Comparison of ENCODE assay signal across 9 cellular contexts in the genomic region with DNA sequence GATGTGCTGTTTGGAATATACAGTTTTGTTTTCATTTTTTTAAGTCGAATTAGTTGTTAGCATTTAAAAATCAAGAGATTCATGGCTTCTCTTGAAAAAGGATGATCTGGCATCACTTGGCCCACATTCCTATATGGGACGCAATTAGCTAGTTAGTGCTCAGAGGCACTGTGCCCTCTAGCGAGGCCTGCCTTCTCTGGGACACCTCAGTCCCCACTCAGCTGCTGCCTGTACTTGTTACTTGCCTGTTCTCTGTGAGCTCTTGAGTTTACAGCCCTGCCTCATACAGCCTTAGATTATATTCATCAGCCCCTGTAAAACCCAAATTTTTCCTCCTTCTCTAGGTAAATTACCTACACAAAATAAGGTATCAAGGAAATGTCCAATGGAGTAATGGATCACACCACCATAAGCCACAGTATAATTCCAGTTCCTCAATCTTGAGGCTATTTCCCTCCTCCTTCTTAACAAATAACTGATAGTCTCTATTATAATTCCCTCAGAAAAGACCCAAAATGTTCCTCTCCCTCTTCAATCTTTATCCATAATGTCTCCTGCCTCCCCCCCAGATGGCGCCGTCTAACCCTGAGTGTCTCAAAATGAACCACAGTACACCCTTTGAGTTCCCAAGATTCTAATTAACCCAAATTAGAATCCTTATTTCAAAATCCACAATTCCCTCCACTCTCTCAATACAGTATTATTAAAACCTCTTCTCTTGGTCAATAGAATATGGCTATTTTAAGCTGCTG. TPM values are rescaled to one million over a fixed set of nuclear protein-coding genes. Genes with fewer than 3 reads are reported as not detected.
DNase-seq lines count a peak whose midpoint lies in the region; ATAC-seq, FAIRE-seq and TF ChIP-seq lines count a peak whose summit lies in the region.
"Had no signal": no experiment of that assay in that cellular context is flagged by ENCODE, and none has a peak within 500 bp of the region (broad histone marks: within the 10 kb centered on the region; RNA-seq: fewer than 3 reads in every experiment).

No MANE protein-coding gene starts in this region.

- ATAC-seq in HG02938 (IDR thresholded peaks at IDR 0.05; ENCODE audit: unreplicated experiment): no peak
- no peak for ATAC-seq in psoas muscle
- no peak for ATAC-seq in HG03135 (IDR thresholded peaks at IDR 0.05; ENCODE audit: unreplicated experiment)

- H3K79me1 ChIP-seq in H1 (ENCODE audit: low read depth, low read length): no peaks in the 10 kb centered on the region

- intact Hi-C loops in CD4-positive, alpha-beta memory T cell (cut with micrococcal nuclease): loop anchor here (1.0 kb wide), 1 partner anchor 247 kb away; no protein-coding TSS in a partner anchor
- intact Hi-C loops in psoas muscle (cut with DNase I): no loop called here

- peak overlapping the region in 1 of 8 donors; percentile 0 for H3K4me3 Mint-ChIP-seq in CD4-positive, alpha-beta memory T cell

- TF ChIP-seq EP300 in H1 (IDR thresholded peaks at IDR 0.05; ENCODE audit: borderline replicate concordance in 1 of 2, low read depth in 2 of 2, low read length in 2 of 2): no peak

- no peak overlapping the region for H3K23ac ChIP-seq in H1 (ENCODE audit: insufficient read length)

- H2BK12ac ChIP-seq in H1 (ENCODE audit: low read depth, low read length): no peak overlapping the region

- 80% methylated on average over 5 of the region's 5 CpGs; no CpG with 5 or more reads in 1 of the 2 experiments for WGBS in H1 (ENCODE audit: extremely low coverage in 1 of 2, insufficient coverage in 1 of 2, insufficient read length in 1 of 2, insufficient replicate concordance in 2 of 2, low coverage in 1 of 2, low lambda C conversion rate in 2 of 2, missing lambda C conversion rate in 1 of 2), 2 experiments
- WGBS in psoas muscle, 3 donors: 84 to 93% (median 90%) methylated on average over 5 of the region's 5 CpGs

- POLR2A ChIA-PET in CD4-positive, alpha-beta memory T cell (lab: Charles Lee; ENCODE audit: partially characterized antibody): interaction anchor here (0.5 to 7.4 kb wide), 4 partner anchors 31 to 259 kb away, joined by 3 to 44 read pairs (median 3); a partner anchor contains a TSS
- POLR2A ChIA-PET in H1 (lab: Charles Lee; ENCODE audit: partially characterized antibody): no interaction called here

- H3K14ac ChIP-seq in H1 (ENCODE audit: insufficient read length): no peak overlapping the region

- H3K27me3 Mint-ChIP-seq in CD4-positive, alpha-beta memory T cell: no peaks in the 10 kb centered on the region

- peak overlapping the region in 2 of 7 donors; percentile 4 to 14 for H3K27ac Mint-ChIP-seq in CD4-positive, alpha-beta memory T cell

- no peaks in the 10 kb centered on the region for H3K9me3 ChIP-seq in CD4-positive, alpha-beta memory T cell (ENCODE audit: control insufficient read depth in 1 of 2, low read length in 2 of 2)
- no peaks in the 10 kb centered on the region for H3K9me3 ChIP-seq in H1 (ENCODE audit: insufficient read depth in 2 of 2, low read depth in 1 of 2, low read length in 1 of 2)
- no peaks in the 10 kb centered on the region for H3K9me3 ChIP-seq in psoas muscle

- H3K4me3 ChIP-seq in CD4-positive, alpha-beta memory T cell (ENCODE audit: low read length in 2 of 2): no peak overlapping the region
- H3K4me3 ChIP-seq in H1 (ENCODE audit: extremely low read depth in 1 of 4, insufficient read depth in 2 of 4, low read depth in 3 of 4, low read length in 4 of 4): no peak overlapping the region
- H3K4me3 ChIP-seq in psoas muscle: no peak overlapping the region
- H3K4me3 ChIP-seq: lung had no signal

- peaks cover 3% of the 10 kb centered on the region for H3K36me3 ChIP-seq in CD4-positive, alpha-beta memory T cell (ENCODE audit: insufficient read depth, low read length)
- H3K36me3 ChIP-seq in H1 (ENCODE audit: control insufficient read depth in 2 of 4, insufficient read depth in 4 of 4, low read length in 3 of 4) (peaks cover 0 to 5% (median 0%) of the 10 kb centered on the region in 4 experiments; a peak in 3 of 8 replicates), psoas muscle (ENCODE audit: insufficient read depth in 1 of 2, low read depth in 1 of 2) (peaks cover 0 to 20% of the 10 kb centered on the region in 2 donors)

- H3K18ac ChIP-seq in H1 (ENCODE audit: extremely low read depth, low read length): no peak overlapping the region

- H2BK20ac ChIP-seq in H1 (ENCODE audit: low read length): no peak overlapping the region

- peaks cover 22 to 34% of the 10 kb centered on the region in 2 donors for H3K36me3 Mint-ChIP-seq in CD4-positive, alpha-beta memory T cell

- H3K9me3 Mint-ChIP-seq in CD4-positive, alpha-beta memory T cell: no peaks in the 10 kb centered on the region

- H3K4me2 ChIP-seq in H1 (ENCODE audit: insufficient read depth in 1 of 2, low read depth in 2 of 2, low read length in 2 of 2): no peak overlapping the region

- TF ChIP-seq CTCF in H1 (IDR thresholded peaks at IDR 0.05; ENCODE audit: control extremely low read depth in 1 of 3, insufficient read depth in 1 of 3, low read depth in 1 of 3, low read length in 3 of 3) (peak; percentile 3 to 40 (median 38); a peak in 3 of 4 replicates), psoas muscle (IDR thresholded peaks at IDR 0.05) (no peak)

- H4K8ac ChIP-seq in H1 (ENCODE audit: extremely low read depth, insufficient read depth, low read length): no peak overlapping the region

- no peak overlapping the region for H4K5ac ChIP-seq in H1 (ENCODE audit: insufficient read length, low read depth, low read length)

- H3K27ac ChIP-seq in CD4-positive, alpha-beta memory T cell (ENCODE audit: low read depth, low read length): no peak overlapping the region
- H3K27ac ChIP-seq in H1 (ENCODE audit: low read depth, low read length) (0 out of 2 replicates have a peak overlapping the region, but pooled peaks have one; percentile 7), psoas muscle (no peak overlapping the region)

- DNase-seq in CD4-positive, alpha-beta memory T cell: peak in 4 of 5 donors; percentile 13 to 44 (median 34)
- DNase-seq in HK-2 (ENCODE audit: unreplicated experiment): peak; percentile 17
- DNase-seq in T-helper 1 cell: peak; percentile 5 to 30 (median 19)
- no peak for DNase-seq in H1 (ENCODE audit: low read depth in 1 of 2, low spot score in 2 of 2)
- DNase-seq in stimulated activated CD4-positive, alpha-beta T cell treated with anti-CD3 and anti-CD28 coated beads, Interleukin-12 subunit alpha, Interleukin-12 subunit beta, amount 100 ng/mL, for 4 hours: peak; percentile 12
- DNase-seq in psoas muscle: no peak

- no peaks in the 10 kb centered on the region for H3K27me3 ChIP-seq in CD4-positive, alpha-beta memory T cell (ENCODE audit: insufficient read depth, low read length)
- H3K27me3 ChIP-seq in H1 (replicated peaks in 1 of 4; ENCODE audit: control insufficient read depth in 3 of 4, extremely low read depth in 1 of 4, insufficient read depth in 3 of 4, low read length in 3 of 4) (peaks cover 0 to 2% (median 0%) of the 10 kb centered on the region in 4 experiments; a peak in 2 of 7 replicates), psoas muscle (ENCODE audit: insufficient read depth in 3 of 3, low read length in 2 of 3) (no peaks in the 10 kb centered on the region)

- no peak overlapping the region for H2BK120ac ChIP-seq in H1 (replicated peaks; ENCODE audit: low read depth, low read length)

- H2BK15ac ChIP-seq in H1 (ENCODE audit: low read length): no peak overlapping the region

- H3K4me1 ChIP-seq in CD4-positive, alpha-beta memory T cell (ENCODE audit: insufficient read depth, low read length): peaks cover 37% of the 10 kb centered on the region
- H3K4me1 ChIP-seq in H1 (replicated peaks in 1 of 4; ENCODE audit: control insufficient read depth in 3 of 4, insufficient read depth in 4 of 4, low read length in 3 of 4) (peaks cover 0 to 7% (median 4%) of the 10 kb centered on the region in 4 experiments; a peak in 3 of 7 replicates), psoas muscle (peaks cover 3% of the 10 kb centered on the region)

- H3K4ac ChIP-seq in H1 (replicated peaks; ENCODE audit: insufficient read length, low read depth, low read length): no peak overlapping the region

- TF ChIP-seq POLR2A in H1 (IDR thresholded peaks at IDR 0.05; ENCODE audit: control extremely low read depth in 1 of 2, low read depth in 2 of 2, low read length in 2 of 2): no peak

- FAIRE-seq in H1 (lab: Jason Lieb, UNC): no peak

- peaks cover 40 to 58% (median 46%) of the 10 kb centered on the region in 4 donors for H3K4me1 Mint-ChIP-seq in CD4-positive, alpha-beta memory T cell

- H3K79me2 ChIP-seq in H1 (ENCODE audit: control insufficient read depth in 1 of 2, insufficient read depth in 2 of 2, low read length in 2 of 2): no peaks in the 10 kb centered on the region

- CTCF ChIA-PET in CD4-positive, alpha-beta memory T cell (lab: Charles Lee; ENCODE audit: partially characterized antibody): interaction anchor here (0.6 to 5.8 kb wide), 28 partner anchors 9 to 279 kb away, joined by 3 to 43 read pairs (median 4); a partner anchor contains a TSS
- CTCF ChIA-PET in H1 (lab: Charles Lee; ENCODE audit: partially characterized antibody): interaction anchor here (0.6 to 7.4 kb wide), 28 partner anchors 8 to 283 kb away, joined by 3 to 81 read pairs (median 3); a partner anchor contains a TSS

- H2AK5ac ChIP-seq in H1 (ENCODE audit: low read depth, low read length): no peak overlapping the region

- H2BK5ac ChIP-seq in H1 (ENCODE audit: low read depth, low read length): no peak overlapping the region

- H3K56ac ChIP-seq in H1 (replicated peaks; ENCODE audit: insufficient read length, low read depth, low read length): no peak overlapping the region

- no peak overlapping the region for H2AFZ ChIP-seq in H1 (ENCODE audit: low read length)

- no peak overlapping the region for H3K9ac ChIP-seq in H1 (replicated peaks in 1 of 4; ENCODE audit: extremely low read depth in 1 of 4, low read depth in 3 of 4, low read length in 3 of 4)

- H3K23me2 ChIP-seq in H1 (ENCODE audit: low read depth, low read length): peaks cover 8% of the 10 kb centered on the region

- TF ChIP-seq RAD21 in H1 (IDR thresholded peaks at IDR 0.05 in 1 of 2, conservative IDR thresholded peaks at IDR 0.05 in 1 of 2; ENCODE audit: low read depth in 2 of 2, low read length in 2 of 2): peak; percentile 66 to 74

- H4K20me1 ChIP-seq in H1 (replicated peaks in 1 of 2; ENCODE audit: control insufficient read depth in 1 of 2, insufficient read depth in 2 of 2, low read length in 2 of 2): no peaks in the 10 kb centered on the region

- no peak overlapping the region for H4K91ac ChIP-seq in H1 (replicated peaks; ENCODE audit: insufficient read length, low read length)

RNA-seq across cellular contexts. Expression of a gene that starts 2.7 kb away (rescaled TPM):
- total RNA-seq in CD4-positive, alpha-beta memory T cell: 10 to 100 TPM; 18.5 to 20.0 TPM
- 10 to 100 TPM; 13.7 to 20.5 TPM for polyA plus RNA-seq in CD4-positive, alpha-beta memory T cell
- total RNA-seq in H1 (2021; fragmentation: NEBNext Ultra II Directional; extraction: Animal tissue kit (Norgen Biotek cat#: 25700)): 9.2 and 10.4 TPM in 2 replicates
- 4.1 and 5.0 TPM in 2 replicates for polyA plus RNA-seq in H1 (2011; rRNA removed)
- polyA plus RNA-seq in H1 (2011; cell fraction: cytosol; rRNA removed): 4.0 TPM
- 5.5 TPM for polyA plus RNA-seq in H1 (2011; cell fraction: nucleus; rRNA removed)
- 4.1 to 6.8 TPM (median 5.6 TPM) in 4 replicates for polyA plus RNA-seq in H1 (2012, experiment 1 of 2)
- 0.63 TPM for polyA plus RNA-seq in H1 (2012, experiment 2 of 2)
- polyA plus RNA-seq in H1 (2013, experiment 1 of 2): 6.4 TPM
- 6.7 TPM for polyA plus RNA-seq in H1 (2013, experiment 2 of 2)
- polyA minus RNA-seq in H1 (2011; rRNA and poly(A)+ RNA removed): 28.7 and 35.5 TPM in 2 replicates
- polyA minus RNA-seq in H1 (2011; cell fraction: cytosol; rRNA and poly(A)+ RNA removed): 16.4 TPM
- 21.1 TPM for polyA minus RNA-seq in H1 (2011; cell fraction: nucleus; rRNA and poly(A)+ RNA removed)
- total RNA-seq in psoas muscle: 10 to 100 TPM in 2 of 4 donors, 1 to 10 TPM in 2; 6.7 to 12.7 (median 9.1) TPM
- polyA plus RNA-seq in psoas muscle: 1 to 10 TPM; 2.0 to 4.7 (median 3.1) TPM

Comparison
In these comparisons a context has a peak if more than half of its experiments do, and no peak if none do; other contexts are left out.
1. DNase-seq: peak in CD4-positive, alpha-beta memory T cell (4 of 5), HK-2 (single experiment), T-helper 1 cell (5 of 5) and stimulated activated CD4-positive, alpha-beta T cell treated with anti-CD3 and anti-CD28 coated beads, Interleukin-12 subunit alpha, Interleukin-12 subunit beta, amount 100 ng/mL, for 4 hours (single experiment); none in H1 (0 of 2) and psoas muscle (0 of 2).